ENCODE assay signal across 1 cellular context in genomic region chr20:990293-990959, GRCh38.
TF ChIP-seq lines count a peak whose summit lies in the region.

No MANE protein-coding gene starts in this region.

TF ChIP-seq in GM23338, 12 proteins besides CTCF, POLR2A, EP300 and RAD21:
- TF ChIP-seq ZNF462 (CRISPR knock-in tag; IDR thresholded peaks at IDR 0.05) (no peak), JUNB (IDR thresholded peaks at IDR 0.05; ENCODE audit: unreplicated experiment) (no peak), ZNF331 (CRISPR knock-in tag; IDR thresholded peaks at IDR 0.05; ENCODE audit: low read depth) (no peak), EZH2phosphoT487 (IDR thresholded peaks at IDR 0.05; ENCODE audit: unreplicated experiment) (no peak), ETS1 (IDR thresholded peaks at IDR 0.05) (no peak), REST (IDR thresholded peaks at IDR 0.05; ENCODE audit: unreplicated experiment) (no peak)
TF ChIP-seq in GM23338: peak in this region for 0.
